Comparison of ENCODE assay signal across 16 cellular contexts in genomic region chr1:108503062-108503740, GRCh38. TPM values are rescaled to one million over a fixed set of nuclear protein-coding genes. Genes with fewer than 3 reads are reported as not detected.
DNase-seq lines count a peak whose midpoint lies in the region; ATAC-seq and TF ChIP-seq lines count a peak whose summit lies in the region.
"Had no signal": no experiment of that assay in that cellular context is flagged by ENCODE, and none has a peak within 500 bp of the region (broad histone marks: within the 10 kb centered on the region; RNA-seq: fewer than 3 reads in every experiment).

No MANE protein-coding gene starts in this region.

- TF ChIP-seq CTCF in chondrocyte (IDR thresholded peaks at IDR 0.05) (no peak), mesothelial cell of epicardium (IDR thresholded peaks at IDR 0.05; ENCODE audit: unreplicated experiment) (no peak)

- in situ Hi-C loops in Caki2 (cut with HindIII; ENCODE audit: low pct_unique_long_range_greater_than_20kb, low sequenced_read_pairs), result no loop called here

- ATAC-seq in GM18519 (IDR thresholded peaks at IDR 0.05; ENCODE audit: low FRiP score, unreplicated experiment), result no peak
- ATAC-seq in GM19397 (IDR thresholded peaks at IDR 0.05; ENCODE audit: unreplicated experiment), result no peak
- ATAC-seq in GM21737 (IDR thresholded peaks at IDR 0.05; ENCODE audit: unreplicated experiment), result no peak
- ATAC-seq: foreskin keratinocyte; stimulated activated effector memory CD8-positive, alpha-beta T cell treated with anti-CD3 and anti-CD28 coated beads, Interleukin-12 subunit alpha, Interleukin-12 subunit beta, amount 100 ng/mL, for 72 hours had no signal

- H3K4me1 Mint-ChIP-seq in chondrocyte (ENCODE audit: low read depth), result peaks cover 17% of the 10 kb centered on the region
- peaks cover 10% of the 10 kb centered on the region for H3K4me1 Mint-ChIP-seq in mesothelial cell of epicardium
- H3K4me1 Mint-ChIP-seq: activated CD4-positive, alpha-beta T cell treated with anti-CD3 and anti-CD28 coated beads, Interleukin-2, amount 10 ng/mL, durations not matched to agents 24 days and 14 days; naive B cell had no signal

- peak overlapping the region; percentile 73 for H3K27ac Mint-ChIP-seq in chondrocyte (ENCODE audit: unreplicated experiment)
- H3K27ac Mint-ChIP-seq in mesothelial cell of epicardium, result peak overlapping the region; percentile 64
- H3K27ac Mint-ChIP-seq: activated CD4-positive, alpha-beta T cell treated with anti-CD3 and anti-CD28 coated beads, Interleukin-2, amount 10 ng/mL, durations not matched to agents 24 days and 14 days; naive B cell; stimulated activated effector memory CD8-positive, alpha-beta T cell treated with anti-CD3 and anti-CD28 coated beads, Interleukin-12 subunit alpha, Interleukin-12 subunit beta, amount 100 ng/mL, for 72 hours had no signal

- DNase-seq in Caki2 (ENCODE audit: low read depth), result peak; percentile 83
- peak; percentile 43 for DNase-seq in LoVo (ENCODE audit: low spot score)
- no peak for DNase-seq in chondrocyte (ENCODE audit: low spot score)
- DNase-seq in mesothelial cell of epicardium (ENCODE audit: low spot score in 2 of 2, unreplicated experiment in 2 of 2), result no peak
- DNase-seq in NCI-H2107 treated with DMSO at 0.1 percent for 48 hours (lab: John Stamatoyannopoulos, UW; ENCODE audit: unreplicated experiment), result no peak
- DNase-seq: activated CD4-positive, alpha-beta T cell treated with anti-CD3 and anti-CD28 coated beads, Interleukin-2, amount 10 ng/mL, durations not matched to agents 24 days and 14 days; DND-41; H7; naive B cell; NCI-H1436 treated with DMSO at 0.1 percent for 48 hours; stimulated activated CD4-positive, alpha-beta T cell treated with anti-CD3 and anti-CD28 coated beads, Interleukin-12 subunit alpha, Interleukin-12 subunit beta, amount 100 ng/mL, for 4 hours had no signal

- H3K4me3 Mint-ChIP-seq in chondrocyte (ENCODE audit: unreplicated experiment) (no peak overlapping the region), mesothelial cell of epicardium (no peak overlapping the region)
- H3K4me3 Mint-ChIP-seq: activated CD4-positive, alpha-beta T cell treated with anti-CD3 and anti-CD28 coated beads, Interleukin-2, amount 10 ng/mL, durations not matched to agents 24 days and 14 days; stimulated activated effector memory CD8-positive, alpha-beta T cell treated with anti-CD3 and anti-CD28 coated beads, Interleukin-12 subunit alpha, Interleukin-12 subunit beta, amount 100 ng/mL, for 72 hours had no signal

- H3K36me3 Mint-ChIP-seq in chondrocyte (ENCODE audit: low read depth) (no peaks in the 10 kb centered on the region), mesothelial cell of epicardium (no peaks in the 10 kb centered on the region)
- H3K36me3 Mint-ChIP-seq: naive B cell; stimulated activated effector memory CD8-positive, alpha-beta T cell treated with anti-CD3 and anti-CD28 coated beads, Interleukin-12 subunit alpha, Interleukin-12 subunit beta, amount 100 ng/mL, for 72 hours had no signal

- H3K27me3 Mint-ChIP-seq in chondrocyte (ENCODE audit: low read depth) (no peaks in the 10 kb centered on the region), mesothelial cell of epicardium (ENCODE audit: low read depth) (no peaks in the 10 kb centered on the region)

- H3K9me3 Mint-ChIP-seq in chondrocyte (ENCODE audit: low read depth), result peaks cover 2% of the 10 kb centered on the region
- peaks cover 6% of the 10 kb centered on the region for H3K9me3 Mint-ChIP-seq in mesothelial cell of epicardium
- H3K9me3 Mint-ChIP-seq: naive B cell; stimulated activated effector memory CD8-positive, alpha-beta T cell treated with anti-CD3 and anti-CD28 coated beads, Interleukin-12 subunit alpha, Interleukin-12 subunit beta, amount 100 ng/mL, for 72 hours had no signal

RNA-seq across cellular contexts. Expression of gene NBPF6, which starts 53.1 kb away (rescaled TPM):
- not detected in 2 replicates for total RNA-seq in Caki2 (2014; rRNA removed; shearing (Covaris generic); ENCODE audit: low replicate concordance)
- total RNA-seq in chondrocyte, result not detected in 3 replicates
- total RNA-seq in mesothelial cell of epicardium, result not detected in 3 replicates
- total RNA-seq: foreskin keratinocyte, H7 had no signal

RNA-seq across cellular contexts. Expression of gene EEIG2, which starts 56.7 kb away (rescaled TPM):
- 8.1 and 9.5 TPM in 2 replicates for total RNA-seq in Caki2 (2014; rRNA removed; shearing (Covaris generic); ENCODE audit: low replicate concordance)
- 13.7 to 14.2 TPM (median 13.8 TPM) in 3 replicates for total RNA-seq in chondrocyte
- 12.4 to 13.9 TPM (median 12.6 TPM) in 3 replicates for total RNA-seq in mesothelial cell of epicardium

Comparison
In these comparisons a context has a peak if more than half of its experiments do, and no peak if none do; other contexts are left out.
1. DNase-seq: peak in Caki2 (single experiment) and LoVo (single experiment); none in chondrocyte (single experiment), mesothelial cell of epicardium (0 of 2) and NCI-H2107 treated with DMSO at 0.1 percent for 48 hours (single experiment).